In genomic region chr2:121723316-121723715, GRCh38 we compare ENCODE assay signal across 27 cellular contexts. TPM values are rescaled to one million over a fixed set of nuclear protein-coding genes. Genes with fewer than 3 reads are reported as not detected.
DNase-seq lines count a peak whose midpoint lies in the region; ATAC-seq and TF ChIP-seq lines count a peak whose summit lies in the region.
"Had no signal": no experiment of that assay in that cellular context is flagged by ENCODE, and none has a peak within 500 bp of the region (broad histone marks: within the 10 kb centered on the region; RNA-seq: fewer than 3 reads in every experiment).

No MANE protein-coding gene starts in this region.

- peak overlapping the region; percentile 40 for H3K4me3 Mint-ChIP-seq in activated T-cell treated with anti-CD3 and anti-CD28 coated beads, Interleukin-2, amount 50 U/mL, for 24 hours
- H3K4me3 Mint-ChIP-seq: activated B cell treated with CpG ODN at 0.5 μM for 24 hours; B cell; CD8-positive, alpha-beta memory T cell; IgD-negative memory B cell; natural killer cell; stimulated activated naive CD8-positive, alpha-beta T cell treated with anti-CD3 and anti-CD28 coated beads, Interleukin-15, amount 100 ng/mL, for 72 hours had no signal

- H3K27ac Mint-ChIP-seq in activated T-cell treated with anti-CD3 and anti-CD28 coated beads, Interleukin-2, amount 50 U/mL, for 24 hours: peak overlapping the region; percentile 96
- H3K27ac Mint-ChIP-seq: activated B cell treated with CpG ODN at 0.5 μM for 24 hours, B cell, natural killer cell had no signal

- peaks cover 42% of the 10 kb centered on the region for H3K36me3 Mint-ChIP-seq in activated T-cell treated with anti-CD3 and anti-CD28 coated beads, Interleukin-2, amount 50 U/mL, for 24 hours (ENCODE audit: low read depth)

- H3K27me3 ChIP-seq in skeletal muscle satellite cell (ENCODE audit: control insufficient read depth, insufficient read depth, low read length) (no peaks in the 10 kb centered on the region), dorsolateral prefrontal cortex (no peaks in the 10 kb centered on the region)
- H3K27me3 ChIP-seq: adrenal gland, breast epithelium, ovary, right atrium auricular region had no signal

- POLR2A ChIA-PET in RWPE1 (lab: Yijun Ruan, JAX; ENCODE audit: low non-redundant PET): no interaction called here

- peaks cover 67% of the 10 kb centered on the region for H3K4me1 Mint-ChIP-seq in activated T-cell treated with anti-CD3 and anti-CD28 coated beads, Interleukin-2, amount 50 U/mL, for 24 hours (ENCODE audit: low read depth)

- no peaks in the 10 kb centered on the region for H3K9me3 Mint-ChIP-seq in activated T-cell treated with anti-CD3 and anti-CD28 coated beads, Interleukin-2, amount 50 U/mL, for 24 hours
- H3K9me3 Mint-ChIP-seq: activated B cell treated with CpG ODN at 0.5 μM for 24 hours; CD8-positive, alpha-beta memory T cell; IgD-negative memory B cell; natural killer cell; stimulated activated naive CD8-positive, alpha-beta T cell treated with anti-CD3 and anti-CD28 coated beads, Interleukin-15, amount 100 ng/mL, for 72 hours had no signal

- H3K4me3 ChIP-seq in skeletal muscle satellite cell (ENCODE audit: low read length): no peak overlapping the region
- no peak overlapping the region for H3K4me3 ChIP-seq in dorsolateral prefrontal cortex
- H3K4me3 ChIP-seq: adrenal gland, breast epithelium, left ventricle myocardium inferior, ovary, right atrium auricular region had no signal

- peak overlapping the region; percentile 74 for H3K4me2 ChIP-seq in skeletal muscle satellite cell (ENCODE audit: low read length)

- H3K27ac ChIP-seq in RWPE1 (peak overlapping the region; percentile 64), epithelial cell of prostate (peak overlapping the region; percentile 84), dorsolateral prefrontal cortex (peak overlapping the region in 3 of 59 donors; percentile 7 to 9 (median 8))
- H3K27ac ChIP-seq: breast epithelium, left ventricle myocardium inferior, ovary, right atrium auricular region had no signal

- intact Hi-C loops in dorsolateral prefrontal cortex (cut with DNase I): no loop called here

- DNase-seq in activated T-cell treated with anti-CD3 and anti-CD28 coated beads, Interleukin-2, amount 50 U/mL, for 24 hours: no peak
- no peak for DNase-seq in activated T-cell treated with anti-CD3 and anti-CD28 coated beads, Interleukin-2, amount 50 U/mL, for 48 hours
- DNase-seq in RWPE1 (ENCODE audit: low spot score) (no peak), epithelial cell of prostate (ENCODE audit: low read depth, low spot score) (no peak), KBM-7 (no peak), dorsolateral prefrontal cortex (no peak)
- DNase-seq: activated B cell treated with CpG ODN at 0.5 μM for 24 hours; CD8-positive, alpha-beta memory T cell; DMS153; effector memory CD4-positive, alpha-beta T cell; left ventricle myocardium inferior; midbrain; natural killer cell; NCI-H1417; NCI-H2081; NCI-H446; ovary; SHP77; stimulated activated CD4-positive, alpha-beta T cell treated with anti-CD3 and anti-CD28 coated beads, Interleukin-4, amount 100 ng/mL, for 4 hours; stimulated activated naive CD8-positive, alpha-beta T cell treated with anti-CD3 and anti-CD28 coated beads, Interleukin-15, amount 100 ng/mL, for 72 hours had no signal

- no peak overlapping the region for H3K9ac ChIP-seq in skeletal muscle satellite cell (ENCODE audit: low read depth, low read length)

- TF ChIP-seq CTCF in RWPE1 (conservative IDR thresholded peaks at IDR 0.05; ENCODE audit: low read depth) (no peak), dorsolateral prefrontal cortex (IDR thresholded peaks at IDR 0.05 in 54 of 56, conservative IDR thresholded peaks at IDR 0.05 in 2 of 56; ENCODE audit: low read depth in 1 of 56, partially characterized antibody in 56 of 56) (no peak)

- CTCF ChIA-PET in RWPE1 (lab: Yijun Ruan, JAX): interaction anchor here (0.6 to 0.8 kb wide), 4 partner anchors 12 to 206 kb away, joined by 3 to 5 read pairs (median 3); partner anchors contain the start of gene RNU4ATAC

- no peaks in the 10 kb centered on the region for H3K27me3 Mint-ChIP-seq in activated T-cell treated with anti-CD3 and anti-CD28 coated beads, Interleukin-2, amount 50 U/mL, for 24 hours
- H3K27me3 Mint-ChIP-seq: activated B cell treated with CpG ODN at 0.5 μM for 24 hours; B cell; CD8-positive, alpha-beta memory T cell; IgD-negative memory B cell; stimulated activated naive CD8-positive, alpha-beta T cell treated with anti-CD3 and anti-CD28 coated beads, Interleukin-15, amount 100 ng/mL, for 72 hours had no signal

- peaks cover 26% of the 10 kb centered on the region for H3K36me3 ChIP-seq in skeletal muscle satellite cell (ENCODE audit: insufficient read depth, low read length)
- H3K36me3 ChIP-seq: breast epithelium, ovary had no signal

- peaks cover 19% of the 10 kb centered on the region for H3K4me1 ChIP-seq in skeletal muscle satellite cell (ENCODE audit: control insufficient read depth, insufficient read depth, low read length)
- H3K4me1 ChIP-seq: breast epithelium, right atrium auricular region had no signal

- in situ Hi-C loops in KBM-7 (cut with MboI; ENCODE audit: low pct_unique_long_range_greater_than_20kb, low sequenced_read_pairs): loop anchor here (25.0 kb wide), 1 partner anchor 586 kb away; no protein-coding TSS in a partner anchor

- ATAC-seq in GM19035 (IDR thresholded peaks at IDR 0.05; ENCODE audit: unreplicated experiment): no peak
- ATAC-seq: natural killer cell had no signal

- H3K9me3 ChIP-seq in skeletal muscle satellite cell (replicated peaks; ENCODE audit: low read length): no peaks in the 10 kb centered on the region
- H3K9me3 ChIP-seq: adrenal gland, breast epithelium, left ventricle myocardium inferior, ovary, right atrium auricular region had no signal

RNA-seq across cellular contexts. Expression of gene NIFK, which starts 13.4 kb away (rescaled TPM):
- total RNA-seq in skeletal muscle satellite cell (2012; rRNA removed): 71.2 and 81.9 TPM in 2 replicates
- total RNA-seq in dorsolateral prefrontal cortex: 10 to 100 TPM; 16.8 to 47.3 (median 29.2) TPM

RNA-seq across cellular contexts. Expression of gene TSN, which starts 32.1 kb away (rescaled TPM):
- total RNA-seq in skeletal muscle satellite cell (2012; rRNA removed): 44.6 and 47.9 TPM in 2 replicates
- total RNA-seq in dorsolateral prefrontal cortex: 10 to 100 TPM; 42.4 to 82.9 (median 58.1) TPM
